Comparison of ENCODE assay signal across 8 cellular contexts in genomic region chr21:32412998-32413504, GRCh38. TPM values are rescaled to one million over a fixed set of nuclear protein-coding genes. Genes with fewer than 3 reads are reported as not detected.
DNase-seq lines count a peak whose midpoint lies in the region; FAIRE-seq lines count a peak whose summit lies in the region.

No MANE protein-coding gene starts in this region.

- H3K27ac ChIP-seq in angular gyrus (ENCODE audit: low read depth, low read length) (peak overlapping the region; percentile 97), iPS-20b (ENCODE audit: low read length) (no peak overlapping the region), small intestine (ENCODE audit: low read depth in 1 of 2, low read length in 1 of 2) (peak overlapping the region; percentile 98 to 99)

- no peaks in the 10 kb centered on the region for H3K36me3 ChIP-seq in iPS-20b (ENCODE audit: insufficient read depth, low read depth, low read length)
- no peaks in the 10 kb centered on the region for H3K36me3 ChIP-seq in small intestine (ENCODE audit: control insufficient read depth in 2 of 2, insufficient read depth in 2 of 2, low read length in 2 of 2)

- peaks cover 23% of the 10 kb centered on the region for H3K4me1 ChIP-seq in iPS-20b (ENCODE audit: insufficient read depth, low read length)
- H3K4me1 ChIP-seq in small intestine (ENCODE audit: control insufficient read depth in 2 of 2, insufficient read depth in 1 of 2, low read depth in 1 of 2, low read length in 1 of 2), result no peaks in the 10 kb centered on the region

- WGBS in small intestine, 3 donors, result 7 to 14% (median 12%) methylated on average over 33 of the region's 33 CpGs

- H3K4me3 ChIP-seq in iPS-20b (ENCODE audit: low read length), result peak overlapping the region; percentile 70
- H3K4me3 ChIP-seq in small intestine (ENCODE audit: low read depth in 1 of 2, low read length in 2 of 2), result peak overlapping the region; percentile 68 to 80

- no peak overlapping the region for H3K9ac ChIP-seq in iPS-20b (ENCODE audit: low read depth, low read length)

- peak; percentile 6 for DNase-seq in stimulated activated CD4-positive, alpha-beta T cell treated with anti-CD3 and anti-CD28 coated beads, Interleukin-1b, Interleukin-23, amount 100 ng/mL, for 48 hours
- no peak for DNase-seq in stimulated activated CD4-positive, alpha-beta T cell treated with anti-CD3 and anti-CD28 coated beads, Interleukin-12 subunit alpha, Interleukin-12 subunit beta, amount 100 ng/mL, for 4 hours
- DNase-seq in small intestine (peak; percentile 72), dedifferentiated amniotic fluid mesenchymal stem cell (ENCODE audit: extremely low spot score) (no peak), NCI-H1105 (lab: John Stamatoyannopoulos, UW) (no peak), NCI-H446 treated with DMSO at 0.1 percent for 48 hours (lab: John Stamatoyannopoulos, UW) (no peak)

- H3K27me3 ChIP-seq in iPS-20b (ENCODE audit: insufficient read depth, low read length) (peaks cover 76% of the 10 kb centered on the region), small intestine (ENCODE audit: control insufficient read depth in 2 of 2, insufficient read depth in 2 of 2, low read length in 2 of 2) (no peaks in the 10 kb centered on the region)

- no peak for FAIRE-seq in small intestine (lab: Jason Lieb, UNC)

- H3K9me3 ChIP-seq in iPS-20b (ENCODE audit: insufficient read depth, low read depth, low read length), result no peaks in the 10 kb centered on the region
- H3K9me3 ChIP-seq in small intestine (ENCODE audit: control insufficient read depth, low read depth), result no peaks in the 10 kb centered on the region

RNA-seq across cellular contexts. Expression of gene EVA1C, which starts 0.5 kb away (rescaled TPM):
- 10 to 100 TPM; 13.5 to 33.5 (median 18.6) TPM for polyA plus RNA-seq in small intestine

RNA-seq across cellular contexts. Expression of gene URB1, which starts 20.2 kb away (rescaled TPM):
- 1 to 10 TPM in 1 of 3 donors, under 1 TPM in 2; 0.67 to 6.0 (median 0.81) TPM for polyA plus RNA-seq in small intestine

Comparison
In these comparisons a context has a peak if more than half of its experiments do, and no peak if none do; other contexts are left out.
1. DNase-seq: peak in stimulated activated CD4-positive, alpha-beta T cell treated with anti-CD3 and anti-CD28 coated beads, Interleukin-1b, Interleukin-23, amount 100 ng/mL, for 48 hours (single experiment) and small intestine (single experiment); none in stimulated activated CD4-positive, alpha-beta T cell treated with anti-CD3 and anti-CD28 coated beads, Interleukin-12 subunit alpha, Interleukin-12 subunit beta, amount 100 ng/mL, for 4 hours (single experiment), dedifferentiated amniotic fluid mesenchymal stem cell (single experiment), NCI-H1105 (single experiment) and NCI-H446 treated with DMSO at 0.1 percent for 48 hours (single experiment).